In genomic region chr11:35235944-35236666, GRCh38 we compare ENCODE assay signal across 8 cellular contexts.
DNase-seq lines count a peak whose midpoint lies in the region; ATAC-seq and TF ChIP-seq lines count a peak whose summit lies in the region.

No MANE protein-coding gene starts in this region.

- TF ChIP-seq CTCF in endothelial cell (IDR thresholded peaks at IDR 0.05; ENCODE audit: unreplicated experiment), result no peak

- peaks cover 5% of the 10 kb centered on the region for H3K9me3 Mint-ChIP-seq in central memory CD8-positive, alpha-beta T cell
- no peaks in the 10 kb centered on the region for H3K9me3 Mint-ChIP-seq in endothelial cell (ENCODE audit: unreplicated experiment)

- peak overlapping the region; percentile 48 for H3K4me3 Mint-ChIP-seq in central memory CD8-positive, alpha-beta T cell
- H3K4me3 Mint-ChIP-seq in endothelial cell (ENCODE audit: unreplicated experiment), result no peak overlapping the region

- peak; percentile 91 for ATAC-seq in central memory CD8-positive, alpha-beta T cell (replicated peaks; ENCODE audit: extremely low read depth, poor library complexity, severe bottlenecking)
- ATAC-seq in HG02973 (IDR thresholded peaks at IDR 0.05; ENCODE audit: unreplicated experiment), result no peak

- DNase-seq in HPDE6-E6E7 (ENCODE audit: extremely low spot score) (peak; percentile 19), endothelial cell (ENCODE audit: low spot score) (no peak), NCI-H1105 (lab: John Stamatoyannopoulos, UW) (no peak), hippocampal formation (lab: John Stamatoyannopoulos, UW) (no peak)
- peak; percentile 63 to 70 for DNase-seq in activated CD4-positive, alpha-beta T cell treated with anti-CD3 and anti-CD28 coated beads for 4 hours
- DNase-seq in central memory CD8-positive, alpha-beta T cell (ENCODE audit: low spot score in 2 of 2), result peak; percentile 33 to 65
- DNase-seq in stimulated activated CD4-positive, alpha-beta T cell treated with anti-CD3 and anti-CD28 coated beads, TNF-alpha, amount 100 ng/mL, for 24 hours (ENCODE audit: low read depth in 3 of 3), result peak; percentile 12 to 42 (median 22)

- H3K36me3 Mint-ChIP-seq in central memory CD8-positive, alpha-beta T cell (ENCODE audit: insufficient read depth), result peaks cover 31% of the 10 kb centered on the region
- H3K36me3 Mint-ChIP-seq in endothelial cell (ENCODE audit: low read depth, unreplicated experiment), result no peaks in the 10 kb centered on the region

- H3K4me1 Mint-ChIP-seq in central memory CD8-positive, alpha-beta T cell, result peaks cover 58% of the 10 kb centered on the region
- peaks cover 3% of the 10 kb centered on the region for H3K4me1 Mint-ChIP-seq in endothelial cell (ENCODE audit: unreplicated experiment)

- peak overlapping the region; percentile 81 for H3K27ac Mint-ChIP-seq in central memory CD8-positive, alpha-beta T cell (ENCODE audit: low read depth)
- H3K27ac Mint-ChIP-seq in endothelial cell (ENCODE audit: unreplicated experiment), result no peak overlapping the region

- H3K27me3 Mint-ChIP-seq in central memory CD8-positive, alpha-beta T cell, result no peaks in the 10 kb centered on the region
- no peaks in the 10 kb centered on the region for H3K27me3 Mint-ChIP-seq in endothelial cell (ENCODE audit: unreplicated experiment)

Comparison
In these comparisons a context has a peak if more than half of its experiments do, and no peak if none do; other contexts are left out.
1. DNase-seq: peak in HPDE6-E6E7 (single experiment), activated CD4-positive, alpha-beta T cell treated with anti-CD3 and anti-CD28 coated beads for 4 hours (2 of 2), central memory CD8-positive, alpha-beta T cell (2 of 2) and stimulated activated CD4-positive, alpha-beta T cell treated with anti-CD3 and anti-CD28 coated beads, TNF-alpha, amount 100 ng/mL, for 24 hours (3 of 3); none in endothelial cell (single experiment), NCI-H1105 (single experiment) and hippocampal formation (0 of 2).